Comparison of ENCODE assay signal across 8 cellular contexts in the genomic region with DNA sequence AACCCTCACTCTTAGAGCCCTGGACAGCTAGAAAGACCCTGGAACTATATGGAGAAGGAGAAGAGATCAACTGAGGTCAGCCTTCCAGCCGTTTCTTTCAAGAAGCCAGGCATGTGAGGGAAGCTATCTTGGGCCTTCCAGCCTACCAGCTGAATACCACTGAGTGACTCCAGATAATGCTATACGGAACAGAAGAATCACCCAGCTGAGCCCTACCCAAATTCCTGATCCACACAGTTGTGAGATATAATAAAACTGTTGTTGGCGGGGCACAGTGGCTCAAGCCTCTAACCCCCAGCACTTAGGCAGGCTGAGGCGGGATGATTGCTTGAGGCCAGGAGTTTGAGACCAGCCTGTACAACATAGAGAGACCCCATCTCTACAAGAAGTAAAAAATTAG.
"Had no signal": no experiment of that assay in that cellular context is flagged by ENCODE, and none has a peak within 500 bp of the region (broad histone marks: within the 10 kb centered on the region; RNA-seq: fewer than 3 reads in every experiment).

No MANE protein-coding gene starts in this region.

- H3K27ac Mint-ChIP-seq: H9, HFFc6 had no signal

- ATAC-seq: K562 had no signal

- DNase-seq: GM23248, H9, HCEC 1CT, HFFc6, IMR-90, KG1 had no signal

- H3K4me3 Mint-ChIP-seq: H9, HFFc6 had no signal

- H3K4me3 ChIP-seq: GM23248, K562 had no signal

- H2AFZ ChIP-seq: GM23248 had no signal

- H3K27ac ChIP-seq: GM23248, HL-60 had no signal
